Comparison of ENCODE assay signal across 22 cellular contexts in the genomic region with DNA sequence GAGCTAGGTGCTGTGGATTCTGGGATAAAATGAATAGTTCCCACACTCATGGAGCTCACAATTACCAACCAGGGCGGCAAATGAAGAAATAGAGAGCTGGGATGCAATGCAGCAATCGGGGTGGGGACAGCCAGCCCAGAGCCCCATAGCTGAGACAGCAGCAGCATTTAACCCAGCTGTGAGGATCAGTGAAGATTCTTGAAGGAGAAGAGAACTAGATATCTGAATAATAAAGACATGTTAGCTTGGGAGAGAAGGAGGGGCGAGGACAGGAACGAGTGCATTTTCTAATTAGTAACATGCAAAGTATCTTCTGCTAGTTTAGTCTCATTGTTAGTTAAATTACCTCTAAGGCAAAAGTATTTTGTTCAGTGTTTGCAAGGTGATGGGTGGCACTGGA.
"Had no signal": no experiment of that assay in that cellular context is flagged by ENCODE, and none has a peak within 500 bp of the region (broad histone marks: within the 10 kb centered on the region; RNA-seq: fewer than 3 reads in every experiment).

No MANE protein-coding gene starts in this region.

- H3K27me3 ChIP-seq: tibial artery had no signal

- DNase-seq: activated CD4-positive, alpha-beta T cell treated with anti-CD3 and anti-CD28 coated beads, Interleukin-2, amount 10 ng/mL, durations not matched to agents 24 days and 14 days; activated CD8-positive, alpha-beta T cell treated with anti-CD3 and anti-CD28 coated beads, Interleukin-2, amount 10 ng/mL, durations not matched to agents 7 days and 5 days; activated naive CD4-positive, alpha-beta T cell treated with anti-CD3 and anti-CD28 coated beads for 36 hours; activated T-cell treated with anti-CD3 and anti-CD28 coated beads, Interleukin-2, amount 50 U/mL, for 4 hours; anterior cingulate cortex; caudate nucleus; erythroblast; kidney; nucleus accumbens; retina; stimulated activated CD4-positive, alpha-beta T cell treated with anti-CD3 and anti-CD28 coated beads, Interleukin-12 subunit alpha, Interleukin-12 subunit beta, amount 100 ng/mL, for 4 hours; stimulated activated CD4-positive, alpha-beta T cell treated with anti-CD3 and anti-CD28 coated beads, Interleukin-1b, Interleukin-23, amount 100 ng/mL, for 48 hours; stimulated activated naive CD4-positive, alpha-beta T cell treated with Interleukin-2 at 50 U/mL for 16 hours; substantia nigra; T-helper 1 cell; T-helper 9 cell; tibial artery had no signal

- H3K4me3 ChIP-seq: tibial artery had no signal

- H3K9me3 ChIP-seq: tibial artery had no signal

- ATAC-seq: activated CD8-positive, alpha-beta T cell treated with anti-CD3 and anti-CD28 coated beads, Interleukin-2, amount 10 ng/mL, durations not matched to agents 7 days and 5 days; activated T-cell treated with anti-CD3 and anti-CD28 coated beads, Interleukin-2, amount 50 U/mL, for 4 hours; left lobe of liver; natural killer cell treated with Interleukin-12 subunit alpha and Interleukin-12 subunit beta and Interleukin-15 and Interleukin-18, amount 100 ng/mL, for 72 hours had no signal

- H3K27ac ChIP-seq: tibial artery had no signal

- FAIRE-seq: colon, endometrium, frontal cortex, kidney had no signal

- H3K36me3 ChIP-seq: tibial artery had no signal

- H3K4me1 ChIP-seq: tibial artery had no signal
